8 cellular contexts compared by ENCODE assay signal in the genomic region with DNA sequence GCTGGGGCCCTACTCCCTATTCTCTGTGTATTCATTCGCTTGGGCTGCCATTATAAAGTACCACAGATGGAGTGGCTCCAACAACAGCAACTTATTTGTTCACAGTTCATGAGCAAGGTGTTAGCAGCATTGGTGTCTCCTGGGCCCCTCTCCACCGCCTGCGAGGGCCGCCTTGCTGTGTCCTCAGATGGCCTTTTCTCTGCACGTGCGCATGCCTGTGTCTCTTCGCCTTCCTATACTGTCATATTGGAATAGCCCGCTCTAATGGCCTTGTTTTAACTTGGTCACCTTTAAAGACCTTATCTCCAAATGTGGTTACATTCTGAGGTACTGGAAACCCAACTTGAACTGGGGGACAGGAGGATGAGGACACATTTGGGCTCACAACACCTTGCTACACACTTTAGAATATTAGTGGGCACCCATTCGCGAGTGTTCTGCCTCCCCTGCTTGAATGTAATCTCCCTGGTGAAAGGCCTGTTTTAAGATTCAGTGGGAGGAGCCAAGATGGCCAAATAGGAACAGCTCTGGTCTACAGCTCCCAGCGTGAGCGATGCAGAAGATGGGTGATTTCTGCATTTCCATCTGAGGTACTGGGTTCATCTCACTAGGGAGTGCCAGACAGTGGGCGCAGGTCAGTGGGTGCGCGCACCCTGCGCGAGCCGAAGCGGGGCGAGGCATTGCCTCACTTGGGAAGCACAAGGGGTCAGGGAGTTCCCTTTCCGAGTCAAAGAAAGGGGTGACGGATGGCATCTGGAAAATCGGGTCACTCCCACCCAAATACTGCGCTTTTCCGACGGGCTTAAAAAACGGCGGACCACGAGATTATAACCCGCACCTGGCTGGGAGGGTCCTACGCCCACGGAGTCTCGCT. TPM values are rescaled to one million over a fixed set of nuclear protein-coding genes. Genes with fewer than 3 reads are reported as not detected.
"Had no signal": no experiment of that assay in that cellular context is flagged by ENCODE, and none has a peak within 500 bp of the region (broad histone marks: within the 10 kb centered on the region; RNA-seq: fewer than 3 reads in every experiment).

No MANE protein-coding gene starts in this region.

RNA-seq across cellular contexts. Expression of gene ENPP6, which starts 9.7 kb away (rescaled TPM):
- total RNA-seq: HT1080, LHCN-M2, MCF 10A, NCI-H460, PC-9, RPMI7951, SJCRH30 had no signal
- polyA plus RNA-seq: IgD-negative memory B cell had no signal
